Comparison of ENCODE assay signal across 13 cellular contexts in genomic region chr3:151383956-151384355, GRCh38. TPM values are rescaled to one million over a fixed set of nuclear protein-coding genes. Genes with fewer than 3 reads are reported as not detected.
A peak's percentile ranks its signal among the peaks of the same experiment; 100 is the strongest.
DNase-seq lines count a peak whose midpoint lies in the region; ATAC-seq, FAIRE-seq and TF ChIP-seq lines count a peak whose summit lies in the region.
"Had no signal": no experiment of that assay in that cellular context is flagged by ENCODE, and none has a peak within 500 bp of the region (broad histone marks: within the 10 kb centered on the region; RNA-seq: fewer than 3 reads in every experiment).

No MANE protein-coding gene starts in this region.

- FAIRE-seq in GM12891 (lab: Jason Lieb, UNC), result no peak
- FAIRE-seq: bronchial epithelial cell, TTC549 had no signal

- H3K36me3 ChIP-seq in sigmoid colon, result no peaks in the 10 kb centered on the region

- TF ChIP-seq POLR2A in sigmoid colon (IDR thresholded peaks at IDR 0.05) (no peak), GM12891 (IDR thresholded peaks at IDR 0.05; ENCODE audit: low read depth, low read length) (no peak)

- no peaks in the 10 kb centered on the region for H3K9me3 ChIP-seq in sigmoid colon

- peak overlapping the region; percentile 10 to 25 (median 18) for H3K4me3 ChIP-seq in sigmoid colon

- WGBS in sigmoid colon, 2 donors, result 41 to 79% methylated on average over 3 of the region's 3 CpGs

- no peak for TF ChIP-seq CTCF in sigmoid colon (IDR thresholded peaks at IDR 0.05)

- H3K27me3 ChIP-seq in sigmoid colon, result no peaks in the 10 kb centered on the region

- TF ChIP-seq EP300 in sigmoid colon (IDR thresholded peaks at IDR 0.05), result no peak

- intact Hi-C loops in sigmoid colon (cut with DNase I), result no loop called here

- ATAC-seq in GM19043 (IDR thresholded peaks at IDR 0.05; ENCODE audit: low read depth, unreplicated experiment), result peak; percentile 50
- peak; percentile 63 for ATAC-seq in HG02678 (IDR thresholded peaks at IDR 0.05; ENCODE audit: unreplicated experiment)

- peak overlapping the region in 1 of 4 donors; percentile 8 for H3K27ac ChIP-seq in sigmoid colon

- peaks cover 0 to 3% (median 0%) of the 10 kb centered on the region in 4 donors for H3K4me1 ChIP-seq in sigmoid colon

- DNase-seq in RPMI7951 (ENCODE audit: low read depth) (peak; percentile 35), sigmoid colon (no peak), GM12891 (ENCODE audit: insufficient read length, low spot score) (no peak), middle frontal gyrus (ENCODE audit: extremely low spot score, low spot score) (no peak), AG20443 (ENCODE audit: low spot score) (no peak)
- DNase-seq in effector CD8-positive, alpha-beta T cell (lab: John Stamatoyannopoulos, UW), result no peak
- DNase-seq: left colon; MM.1S; stimulated activated CD4-positive, alpha-beta T cell treated with anti-CD3 and anti-CD28 coated beads, Interleukin-2, amount 100 ng/mL, for 24 hours had no signal

TF ChIP-seq in GM12891, 5 proteins besides CTCF, POLR2A, EP300 and RAD21:
- TF ChIP-seq PAX5 (IDR thresholded peaks at IDR 0.05; ENCODE audit: insufficient read depth, low read length, severe bottlenecking) (no peak), POLR2AphosphoS5 (IDR thresholded peaks at IDR 0.05; ENCODE audit: low read depth, low read length) (no peak), TAF1 (IDR thresholded peaks at IDR 0.05; ENCODE audit: low read depth, low read length) (no peak), SPI1 (IDR thresholded peaks at IDR 0.05; ENCODE audit: low read depth, low read length) (no peak), POU2F2 (IDR thresholded peaks at IDR 0.05; ENCODE audit: low read depth, low read length) (no peak)

RNA-seq across cellular contexts. Expression of gene P2RY12, which starts 0.6 kb away (rescaled TPM):
- not detected in 2 replicates for total RNA-seq in RPMI7951 (2014; rRNA removed; shearing (Covaris generic))
- total RNA-seq in sigmoid colon, result 1 to 10 TPM; 1.7 to 9.3 (median 4.6) TPM
- polyA plus RNA-seq in sigmoid colon, result 1 to 10 TPM in 2 of 3 donors, under 1 TPM in 1; 0.60 to 2.1 (median 1.5) TPM
- 0.10 TPM for polyA plus RNA-seq in GM12891 (2012; ENCODE audit: low read depth, missing spikeins)
- total RNA-seq: bronchial epithelial cell had no signal

RNA-seq across cellular contexts. Expression of gene P2RY13, which starts 54.6 kb away (rescaled TPM):
- total RNA-seq in RPMI7951 (2014; rRNA removed; shearing (Covaris generic)), result not detected in 2 replicates
- 1 to 10 TPM in 2 of 4 donors, under 1 TPM in 2; 0.28 to 2.3 (median 1.3) TPM for total RNA-seq in sigmoid colon
- 1 to 10 TPM in 2 of 3 donors, under 1 TPM in 1; 0.60 to 3.9 (median 3.0) TPM for polyA plus RNA-seq in sigmoid colon
- polyA plus RNA-seq in GM12891 (2012; ENCODE audit: low read depth, missing spikeins), result not detected
- total RNA-seq: bronchial epithelial cell had no signal
